ENCODE assay signal across 1 cellular context in genomic region chr11:70625051-70625450, GRCh38.
TF ChIP-seq lines count a peak whose summit lies in the region.

No MANE protein-coding gene starts in this region.

TF ChIP-seq in H1, 55 proteins besides CTCF, POLR2A, EP300 and RAD21 (continued from another document):
- no peak for TF ChIP-seq USF2 (IDR thresholded peaks at IDR 0.05; ENCODE audit: low read length)
- TF ChIP-seq SIRT6 (IDR thresholded peaks at IDR 0.05; ENCODE audit: low read length), result no peak
- TF ChIP-seq CHD1 (IDR thresholded peaks at IDR 0.05; ENCODE audit: low read depth, low read length), result no peak
